ENCODE assay signal across 21 cellular contexts in the genomic region with DNA sequence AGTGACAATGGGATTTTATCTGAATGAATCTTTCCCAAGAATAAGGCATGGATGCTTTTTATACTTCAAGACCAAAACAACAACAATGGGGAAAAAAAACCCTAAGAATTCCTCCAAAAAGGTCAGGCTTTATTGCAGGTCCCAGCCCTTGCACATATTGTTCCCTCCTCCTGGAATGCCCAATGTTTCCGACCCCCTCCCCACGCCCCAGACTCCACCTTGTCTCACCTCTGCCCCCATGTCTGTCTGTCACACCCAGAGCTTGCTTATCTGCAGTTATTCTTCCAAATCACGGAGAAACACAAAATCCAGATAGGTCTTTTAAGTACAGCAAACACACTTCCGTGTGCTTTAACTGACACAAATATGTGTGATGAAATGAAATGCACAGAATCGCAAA. TPM values are rescaled to one million over a fixed set of nuclear protein-coding genes. Genes with fewer than 3 reads are reported as not detected.
DNase-seq lines count a peak whose midpoint lies in the region; ATAC-seq and TF ChIP-seq lines count a peak whose summit lies in the region.
"Had no signal": no experiment of that assay in that cellular context is flagged by ENCODE, and none has a peak within 500 bp of the region (broad histone marks: within the 10 kb centered on the region; RNA-seq: fewer than 3 reads in every experiment).

No MANE protein-coding gene starts in this region.

- TF ChIP-seq POLR2A in right lobe of liver (IDR thresholded peaks at IDR 0.05) = no peak
- no peak for TF ChIP-seq POLR2A in suprapubic skin (IDR thresholded peaks at IDR 0.05)

- intact Hi-C loops in left ventricle myocardium inferior (cut with micrococcal nuclease) = no loop called here
- intact Hi-C loops in Right ventricle myocardium inferior (cut with DNase I) = loop anchor here (5.0 kb wide), 1 partner anchor 37 kb away; no protein-coding TSS in a partner anchor
- intact Hi-C loops in right lobe of liver (cut with DNase I) = no loop called here

- H3K27me3 ChIP-seq in left ventricle myocardium inferior (ENCODE audit: low read depth) (no peaks in the 10 kb centered on the region), right lobe of liver (no peaks in the 10 kb centered on the region), suprapubic skin (no peaks in the 10 kb centered on the region)
- H3K27me3 ChIP-seq: BLaER1 treated with 17β-estradiol and CSF1 and Interleukin-3, amounts not matched to agents 10 nM and 100 nM had no signal

- ATAC-seq in Right ventricle myocardium inferior = no peak
- ATAC-seq in right lobe of liver = no peak
- no peak for ATAC-seq in HG03175 (IDR thresholded peaks at IDR 0.05; ENCODE audit: unreplicated experiment)
- ATAC-seq: CD8-positive, alpha-beta T cell; GM12878; Panc1 had no signal

- no peak for TF ChIP-seq CTCF in left ventricle myocardium inferior (IDR thresholded peaks at IDR 0.05; ENCODE audit: borderline replicate concordance)
- TF ChIP-seq CTCF in coronary artery (IDR thresholded peaks at IDR 0.05) = no peak
- TF ChIP-seq CTCF in right lobe of liver (IDR thresholded peaks at IDR 0.05) = no peak
- no peak for TF ChIP-seq CTCF in suprapubic skin (IDR thresholded peaks at IDR 0.05)

- H3K36me3 ChIP-seq in left ventricle myocardium inferior (no peaks in the 10 kb centered on the region), right lobe of liver (no peaks in the 10 kb centered on the region), suprapubic skin (no peaks in the 10 kb centered on the region)

- H3K9me3 ChIP-seq in left ventricle myocardium inferior (replicated peaks) (no peaks in the 10 kb centered on the region), right lobe of liver (no peaks in the 10 kb centered on the region), suprapubic skin (no peaks in the 10 kb centered on the region)

- WGBS in right lobe of liver (ENCODE audit: insufficient coverage, low coverage, low lambda C conversion rate, missing lambda C conversion rate) = 38% methylated on average over 5 of the region's 5 CpGs
- 62% methylated on average over 5 of the region's 5 CpGs for WGBS in suprapubic skin

- H3K4me3 ChIP-seq in left ventricle myocardium inferior = no peak overlapping the region
- peak overlapping the region; percentile 26 for H3K4me3 ChIP-seq in coronary artery
- no peak overlapping the region for H3K4me3 ChIP-seq in right lobe of liver
- no peak overlapping the region for H3K4me3 ChIP-seq in suprapubic skin
- H3K4me3 ChIP-seq: BLaER1 treated with 17β-estradiol and CSF1 and Interleukin-3, amounts not matched to agents 10 nM and 100 nM; GM12878; GM23248 had no signal

- TF ChIP-seq EP300 in suprapubic skin (IDR thresholded peaks at IDR 0.05) = no peak

- no peak for DNase-seq in left ventricle myocardium inferior
- DNase-seq in Right ventricle myocardium inferior (ENCODE audit: missing footprints) = no peak
- DNase-seq in coronary artery (ENCODE audit: low spot score) = no peak
- no peak for DNase-seq in right lobe of liver
- DNase-seq in suprapubic skin (ENCODE audit: low spot score in 2 of 2) = no peak
- DNase-seq in NCI-H2081 treated with DMSO at 0.1 percent for 48 hours (lab: John Stamatoyannopoulos, UW) = no peak
- DNase-seq: Calu3; CD8-positive, alpha-beta T cell; DMS53; EL; GM23248; HCEC 1CT; Kasumi-1; MM.1S; NCI-H1092 treated with DMSO at 0.1 percent for 48 hours; NCI-H2081; NCI-H446 treated with DMSO at 0.1 percent for 48 hours had no signal

- H3K27ac ChIP-seq in left ventricle myocardium inferior (replicated peaks) (peak overlapping the region; percentile 64), coronary artery (peak overlapping the region in 1 of 2 donors; percentile 44), right lobe of liver (peak overlapping the region in 2 of 3 donors; percentile 41 to 89), suprapubic skin (peak overlapping the region; percentile 39)
- H3K27ac ChIP-seq: BLaER1 treated with 17β-estradiol and CSF1 and Interleukin-3, amounts not matched to agents 10 nM and 100 nM; GM23248 had no signal

- H3K4me1 ChIP-seq in left ventricle myocardium inferior (peaks cover 47% of the 10 kb centered on the region), right lobe of liver (peaks cover 0 to 61% (median 21%) of the 10 kb centered on the region in 4 donors), suprapubic skin (peaks cover 16% of the 10 kb centered on the region)

RNA-seq across cellular contexts. Expression of gene ELMO1, which starts 43.5 kb away (rescaled TPM):
- total RNA-seq in left ventricle myocardium inferior (10.0 TPM), Right ventricle myocardium inferior (13.8 TPM), right lobe of liver (10 to 100 TPM; 18.4 to 55.4 (median 25.1) TPM), suprapubic skin (10 to 100 TPM in 3 of 4 donors, 1 to 10 TPM in 1; 9.8 to 49.6 (median 22.2) TPM)
- total RNA-seq: Calu3, GM23248 had no signal
